In the genomic region with DNA sequence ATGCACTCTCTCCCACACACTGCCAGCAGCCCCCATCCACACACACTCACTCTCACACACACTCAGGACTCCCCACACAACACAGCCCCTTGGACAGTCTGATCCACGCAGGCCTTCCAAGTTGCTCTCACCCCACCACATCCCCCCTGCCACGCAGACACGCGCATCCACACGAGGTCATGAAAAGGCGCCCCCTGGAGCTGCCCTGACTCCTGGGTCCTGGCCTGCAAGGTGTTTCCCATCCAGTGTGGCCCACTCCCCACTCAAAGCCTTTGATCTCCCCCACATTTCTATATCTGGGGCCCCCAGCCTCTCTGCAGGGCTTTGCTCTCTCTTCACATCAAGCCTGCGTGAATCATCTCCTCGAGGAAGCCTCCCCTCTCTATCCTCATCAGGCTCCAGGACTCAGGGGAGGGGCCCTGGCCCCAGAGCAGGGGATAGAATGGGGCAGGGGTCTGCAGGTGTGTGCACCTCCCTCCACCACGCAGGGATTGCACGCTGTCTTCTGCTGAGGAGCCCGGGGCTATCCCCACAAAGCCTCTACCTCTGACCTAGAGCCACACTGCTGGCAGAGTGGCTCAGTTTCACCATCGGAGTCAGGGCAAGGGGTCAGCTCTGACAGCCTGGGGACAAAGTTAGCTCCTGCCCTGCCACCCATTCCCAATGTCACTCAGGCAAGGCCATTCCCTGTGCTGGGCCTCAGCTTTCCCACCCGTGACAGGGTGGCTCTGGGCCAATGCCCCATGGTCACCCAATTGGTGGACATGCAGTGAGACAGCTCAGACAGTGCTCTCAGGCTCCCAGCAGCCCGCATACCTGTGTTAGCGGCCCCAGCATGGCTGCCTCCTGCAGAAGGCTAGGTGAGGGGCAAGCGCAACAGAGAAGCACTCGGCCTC, we compare ENCODE assay signal across 22 cellular contexts. TPM values are rescaled to one million over a fixed set of nuclear protein-coding genes. Genes with fewer than 3 reads are reported as not detected.
DNase-seq lines count a peak whose midpoint lies in the region; ATAC-seq and TF ChIP-seq lines count a peak whose summit lies in the region.
"Had no signal": no experiment of that assay in that cellular context is flagged by ENCODE, and none has a peak within 500 bp of the region (broad histone marks: within the 10 kb centered on the region; RNA-seq: fewer than 3 reads in every experiment).

No MANE protein-coding gene starts in this region.

- no peaks in the 10 kb centered on the region for H3K4me1 ChIP-seq in BE2C
- peaks cover 32% of the 10 kb centered on the region for H3K4me1 ChIP-seq in left ventricle myocardium inferior
- H3K4me1 ChIP-seq in thyroid gland = no peaks in the 10 kb centered on the region

- TF ChIP-seq CTCF in BE2C (IDR thresholded peaks at IDR 0.05; ENCODE audit: low read depth, low read length) = no peak
- no peak for TF ChIP-seq CTCF in WERI-Rb-1 (IDR thresholded peaks at IDR 0.05; ENCODE audit: low read depth, low read length)
- no peak for TF ChIP-seq CTCF in left ventricle myocardium inferior (IDR thresholded peaks at IDR 0.05; ENCODE audit: borderline replicate concordance)
- TF ChIP-seq CTCF in thyroid gland (IDR thresholded peaks at IDR 0.05) = no peak

- no peak for ATAC-seq in sciatic nerve
- no peak for ATAC-seq in HG02642 (IDR thresholded peaks at IDR 0.05; ENCODE audit: poor library complexity, unreplicated experiment)
- ATAC-seq in HG03135 (IDR thresholded peaks at IDR 0.05; ENCODE audit: unreplicated experiment) = no peak
- ATAC-seq: CD8-positive, alpha-beta T cell; GM12878; PC-3 had no signal

- WGBS in thyroid gland, 2 donors = 85 to 86% methylated on average over 13 to 16 of the region's 17 CpGs

- DNase-seq in BE2C (peak; percentile 0), WERI-Rb-1 (peak; percentile 5), left ventricle myocardium inferior (peak; percentile 32), sciatic nerve (ENCODE audit: low spot score) (peak; percentile 44), thyroid gland (no peak), UCSD-AML1 (lab: John Stamatoyannopoulos, UW; ENCODE audit: unreplicated experiment) (no peak)
- DNase-seq: activated gamma-delta T cell; DMS53; HCEC 1CT; MM.1S; NCI-H1694; NCI-H748 treated with DMSO at 0.1 percent for 48 hours; PC-3; stimulated activated CD4-positive, alpha-beta T cell treated with anti-CD3 and anti-CD28 coated beads, Interleukin-12 subunit alpha, Interleukin-12 subunit beta, amount 100 ng/mL, for 4 hours; stimulated activated CD8-positive, alpha-beta memory T cell treated with anti-CD3 and anti-CD28 coated beads, Interleukin-4, amount 100 ng/mL, for 48 hours; substantia nigra had no signal

- no peak for TF ChIP-seq POLR2A in thyroid gland (IDR thresholded peaks at IDR 0.05)

- H3K36me3 ChIP-seq in BE2C (no peaks in the 10 kb centered on the region), WERI-Rb-1 (no peaks in the 10 kb centered on the region), left ventricle myocardium inferior (peaks cover 52% of the 10 kb centered on the region), thyroid gland (no peaks in the 10 kb centered on the region)

- no peak overlapping the region for H3K4me3 ChIP-seq in BE2C (ENCODE audit: low read depth, low read length)
- no peak overlapping the region for H3K4me3 ChIP-seq in WERI-Rb-1 (ENCODE audit: low read depth, low read length)
- H3K4me3 ChIP-seq in left ventricle myocardium inferior = peak overlapping the region; percentile 70
- H3K4me3 ChIP-seq in thyroid gland (replicated peaks in 1 of 3) = no peak overlapping the region
- H3K4me3 ChIP-seq: GM12878 had no signal

- H3K27ac ChIP-seq in WERI-Rb-1 (no peak overlapping the region), left ventricle myocardium inferior (replicated peaks) (peak overlapping the region; percentile 95), thyroid gland (no peak overlapping the region)

- H3K27me3 ChIP-seq in BE2C (no peaks in the 10 kb centered on the region), WERI-Rb-1 (ENCODE audit: insufficient read depth, low read depth, severe bottlenecking) (no peaks in the 10 kb centered on the region), left ventricle myocardium inferior (ENCODE audit: low read depth) (no peaks in the 10 kb centered on the region), thyroid gland (no peaks in the 10 kb centered on the region)

- H3K9me3 ChIP-seq in BE2C (no peaks in the 10 kb centered on the region), WERI-Rb-1 (ENCODE audit: severe bottlenecking) (no peaks in the 10 kb centered on the region), left ventricle myocardium inferior (replicated peaks) (no peaks in the 10 kb centered on the region), thyroid gland (no peaks in the 10 kb centered on the region)

- intact Hi-C loops in left ventricle myocardium inferior (cut with micrococcal nuclease) (no loop called here), sciatic nerve (cut with DNase I) (no loop called here), thyroid gland (cut with DNase I) (no loop called here)

RNA-seq across cellular contexts. Expression of gene MYL3, which starts 6.4 kb away (rescaled TPM):
- polyA plus RNA-seq in BE2C (2012; ENCODE audit: insufficient read depth, insufficient read length, low read depth) = not detected
- total RNA-seq in left ventricle myocardium inferior (7,440 TPM), sciatic nerve (3.3 TPM), thyroid gland (1 to 10 TPM in 2 of 4 donors, not detected in 2; 1.8 to 2.8 TPM)
- total RNA-seq: CD8-positive, alpha-beta T cell; GM12878; lung microvascular endothelial cell; PC-3; SK-MEL-5 had no signal

RNA-seq across cellular contexts. Expression of gene PTH1R, which starts 20.7 kb away (rescaled TPM):
- not detected for polyA plus RNA-seq in BE2C (2012; ENCODE audit: insufficient read depth, insufficient read length, low read depth)
- 6.4 TPM for total RNA-seq in left ventricle myocardium inferior
- total RNA-seq in sciatic nerve = 6.6 TPM
- 10 to 100 TPM in 1 of 4 donors, 1 to 10 TPM in 3; 1.2 to 10.6 (median 4.4) TPM for total RNA-seq in thyroid gland
- total RNA-seq: CD8-positive, alpha-beta T cell; GM12878; PC-3; SK-MEL-5 had no signal
- polyA plus RNA-seq: GM12878 had no signal

Comparison
In these comparisons a context has a peak if more than half of its experiments do, and no peak if none do; other contexts are left out.
1. DNase-seq: peak in BE2C (single experiment), WERI-Rb-1 (single experiment), left ventricle myocardium inferior (single experiment) and sciatic nerve (single experiment); none in thyroid gland (0 of 2) and UCSD-AML1 (single experiment).
2. RNA of gene MYL3, which starts 6.4 kb away (total RNA-seq): 7,440 TPM in left ventricle myocardium inferior (single experiment); 3.3 TPM in sciatic nerve (single experiment) and 1.8 to 2.8 TPM in thyroid gland; every median in the first group is over 1,000 times any median in the second.